10 cellular contexts compared by ENCODE assay signal in genomic region chr9:70112981-70113380, GRCh38.
DNase-seq lines count a peak whose midpoint lies in the region; TF ChIP-seq lines count a peak whose summit lies in the region.
"Had no signal": no experiment of that assay in that cellular context is flagged by ENCODE, and none has a peak within 500 bp of the region (broad histone marks: within the 10 kb centered on the region; RNA-seq: fewer than 3 reads in every experiment).

No MANE protein-coding gene starts in this region.

- in situ Hi-C loops in GM13976 (cut with MboI; ENCODE audit: low sequenced_read_pairs, unreplicated experiment), result loop anchor here (10.0 kb wide), 1 partner anchor 148 kb away; no protein-coding TSS in a partner anchor

- no peak for TF ChIP-seq CTCF in GM13976 (IDR thresholded peaks at IDR 0.05; ENCODE audit: borderline replicate concordance, control extremely low read depth, extremely low read depth, insufficient read depth, missing control alignments)

- DNase-seq in NCI-H146 (lab: John Stamatoyannopoulos, UW) (peak; percentile 9), NCI-H146 treated with DMSO at 0.1 percent for 48 hours (lab: John Stamatoyannopoulos, UW; ENCODE audit: unreplicated experiment) (no peak), HT1080 (ENCODE audit: low read depth) (peak; percentile 71), dermis blood vessel endothelial cell (peak; percentile 16), renal cortical epithelial cell (ENCODE audit: low read depth) (peak; percentile 50), NCI-H2171 treated with DMSO at 0.1 percent for 48 hours (lab: John Stamatoyannopoulos, UW) (no peak), GM13976 (ENCODE audit: low spot score) (no peak)
- no peak for DNase-seq in stimulated activated CD4-positive, alpha-beta T cell treated with anti-CD3 and anti-CD28 coated beads, Interleukin-12 subunit alpha, Interleukin-12 subunit beta, amount 100 ng/mL, for 4 hours
- DNase-seq: esophagus squamous epithelium, NCI-H2107 had no signal

Comparison
In these comparisons a context has a peak if more than half of its experiments do, and no peak if none do; other contexts are left out.
1. DNase-seq: peak in NCI-H146 (single experiment), HT1080 (single experiment), dermis blood vessel endothelial cell (single experiment) and renal cortical epithelial cell (single experiment); none in NCI-H146 treated with DMSO at 0.1 percent for 48 hours (single experiment), NCI-H2171 treated with DMSO at 0.1 percent for 48 hours (single experiment), stimulated activated CD4-positive, alpha-beta T cell treated with anti-CD3 and anti-CD28 coated beads, Interleukin-12 subunit alpha, Interleukin-12 subunit beta, amount 100 ng/mL, for 4 hours (single experiment) and GM13976 (single experiment).